In the genomic region with DNA sequence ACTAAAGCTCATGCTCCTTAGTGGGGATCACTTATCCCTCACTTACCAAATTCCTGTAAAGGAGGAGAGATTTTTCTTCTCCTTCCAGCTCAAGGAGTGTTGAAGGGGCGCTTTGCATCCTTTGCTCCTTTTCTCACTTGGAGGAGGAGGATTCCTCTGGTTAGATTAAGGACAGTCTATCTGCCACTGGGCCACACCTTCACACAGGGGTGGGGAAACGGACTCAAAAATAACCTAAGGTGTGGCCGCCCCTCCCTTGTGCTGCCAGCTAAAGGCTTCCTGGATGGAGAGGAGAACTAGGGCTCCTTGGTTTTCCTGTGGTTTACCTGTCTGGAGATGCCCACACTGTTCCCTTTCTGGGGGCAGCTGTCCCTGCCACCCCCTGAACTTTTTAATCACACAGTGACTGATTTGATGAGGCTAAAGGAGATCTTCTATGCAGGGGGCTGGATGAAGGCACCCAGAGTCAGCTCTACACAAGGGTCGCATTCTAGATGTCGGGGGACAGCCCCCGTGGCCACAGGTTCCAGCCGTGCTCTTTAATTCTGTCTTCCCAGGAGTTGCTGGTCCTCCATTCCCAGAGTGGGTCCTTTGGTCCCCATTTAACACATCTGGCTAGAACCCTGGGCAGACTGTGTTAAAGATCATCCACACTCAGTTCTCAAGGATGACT, we compare ENCODE assay signal across 9 cellular contexts. TPM values are rescaled to one million over a fixed set of nuclear protein-coding genes. Genes with fewer than 3 reads are reported as not detected.
DNase-seq lines count a peak whose midpoint lies in the region; ATAC-seq, FAIRE-seq and TF ChIP-seq lines count a peak whose summit lies in the region.
"Had no signal": no experiment of that assay in that cellular context is flagged by ENCODE, and none has a peak within 500 bp of the region (broad histone marks: within the 10 kb centered on the region; RNA-seq: fewer than 3 reads in every experiment).

No MANE protein-coding gene starts in this region.

- no peak for FAIRE-seq in GM12891 (lab: Jason Lieb, UNC)
- FAIRE-seq: endometrium had no signal

- H3K9me3 ChIP-seq in colonic mucosa (no peaks in the 10 kb centered on the region), parathyroid adenoma (ENCODE audit: control insufficient read depth, low read length) (no peaks in the 10 kb centered on the region)

- peak overlapping the region; percentile 55 for H2AFZ ChIP-seq in parathyroid adenoma

- intact Hi-C loops in colonic mucosa (cut with DNase I), result no loop called here

- no peak for TF ChIP-seq CTCF in GM06990 (IDR thresholded peaks at IDR 0.05; ENCODE audit: insufficient read depth, low read length, poor library complexity, severe bottlenecking)
- no peak for TF ChIP-seq CTCF in colonic mucosa (IDR thresholded peaks at IDR 0.05)
- no peak for TF ChIP-seq CTCF in parathyroid adenoma (IDR thresholded peaks at IDR 0.05)

- peak overlapping the region; percentile 58 for H3K27ac ChIP-seq in colonic mucosa
- peak overlapping the region; percentile 61 for H3K27ac ChIP-seq in parathyroid adenoma

- DNase-seq in GM06990 (ENCODE audit: extremely low read depth, insufficient read length) (no peak), colonic mucosa (peak; percentile 87), GM12891 (ENCODE audit: insufficient read length, low spot score) (no peak), anterior cingulate cortex (lab: John Stamatoyannopoulos, UW) (no peak), HuH-7.5 (ENCODE audit: low spot score) (no peak)

- H3K4me3 ChIP-seq in GM06990 (replicated peaks; ENCODE audit: low read depth, low read length) (peak overlapping the region; percentile 23), colonic mucosa (no peak overlapping the region), parathyroid adenoma (ENCODE audit: low read depth, low read length) (no peak overlapping the region)

- H3K9ac ChIP-seq in colonic mucosa (ENCODE audit: low read depth in 2 of 2, low read length in 2 of 2) (peak overlapping the region; percentile 51 to 57), parathyroid adenoma (no peak overlapping the region)

- peaks cover 3% of the 10 kb centered on the region for H3K79me2 ChIP-seq in parathyroid adenoma

- peaks cover 3% of the 10 kb centered on the region; the same call in 1 of the 2 replicates for H3K36me3 ChIP-seq in GM06990 (ENCODE audit: control insufficient read depth, insufficient read depth, low read length)
- no peaks in the 10 kb centered on the region for H3K36me3 ChIP-seq in colonic mucosa
- no peaks in the 10 kb centered on the region for H3K36me3 ChIP-seq in parathyroid adenoma (ENCODE audit: control insufficient read depth, insufficient read depth, low read length)

- H3K27me3 ChIP-seq in GM06990 (replicated peaks; ENCODE audit: control insufficient read depth, insufficient read depth, low read length) (no peaks in the 10 kb centered on the region), colonic mucosa (no peaks in the 10 kb centered on the region), parathyroid adenoma (ENCODE audit: control insufficient read depth, insufficient read depth, low read length) (no peaks in the 10 kb centered on the region)

- peak; percentile 9 for ATAC-seq in HG02798 (IDR thresholded peaks at IDR 0.05; ENCODE audit: poor library complexity, unreplicated experiment)
- ATAC-seq in HG02981 (IDR thresholded peaks at IDR 0.05; ENCODE audit: unreplicated experiment), result no peak

- no peak for TF ChIP-seq POLR2A in GM12891 (IDR thresholded peaks at IDR 0.05; ENCODE audit: low read depth, low read length)

- H3K4me1 ChIP-seq in colonic mucosa (peaks cover 29% of the 10 kb centered on the region), parathyroid adenoma (peaks cover 47% of the 10 kb centered on the region)

- no peak overlapping the region for H3K4me2 ChIP-seq in parathyroid adenoma (ENCODE audit: low read length)

TF ChIP-seq in GM12891, 5 proteins besides CTCF, POLR2A, EP300 and RAD21:
- TF ChIP-seq TAF1 (IDR thresholded peaks at IDR 0.05; ENCODE audit: low read depth, low read length) (no peak), PAX5 (IDR thresholded peaks at IDR 0.05; ENCODE audit: insufficient read depth, low read length, severe bottlenecking) (no peak), SPI1 (IDR thresholded peaks at IDR 0.05; ENCODE audit: low read depth, low read length) (no peak), POLR2AphosphoS5 (IDR thresholded peaks at IDR 0.05; ENCODE audit: low read depth, low read length) (no peak), POU2F2 (IDR thresholded peaks at IDR 0.05; ENCODE audit: low read depth, low read length) (no peak)

RNA-seq across cellular contexts. Expression of a gene that starts 14.4 kb away (rescaled TPM):
- total RNA-seq in colonic mucosa, result 10 to 100 TPM; 52.8 to 89.6 TPM
- 172 TPM for polyA plus RNA-seq in GM12891 (2012; ENCODE audit: low read depth, missing spikeins)
